Comparison of ENCODE assay signal across 33 cellular contexts in genomic region chr2:10549621-10550020, GRCh38.
"Had no signal": no experiment of that assay in that cellular context is flagged by ENCODE, and none has a peak within 500 bp of the region (broad histone marks: within the 10 kb centered on the region; RNA-seq: fewer than 3 reads in every experiment).

No MANE protein-coding gene starts in this region.

- H3K4me3 Mint-ChIP-seq: activated CD4-positive, alpha-beta T cell treated with anti-CD3 and anti-CD28 coated beads, Interleukin-2, amount 10 ng/mL, durations not matched to agents 24 days and 14 days; activated CD8-positive, alpha-beta T cell treated with anti-CD3 and anti-CD28 coated beads for 36 hours; activated naive CD4-positive, alpha-beta T cell treated with anti-CD3 and anti-CD28 coated beads, Interleukin-2, amount 50 U/mL, for 24 hours; activated naive CD8-positive, alpha-beta T cell treated with anti-CD3 and anti-CD28 coated beads, Interleukin-2, amount 10 ng/mL, durations not matched to agents 7 days and 5 days; activated T-cell treated with anti-CD3 and anti-CD28 coated beads, Interleukin-2, amount 50 U/mL, for 72 hours; activated T-helper 17 cell treated with anti-CD3 and anti-CD28 coated beads, Interleukin-2, amount 50 U/mL, for 72 hours; central memory CD8-positive, alpha-beta T cell had no signal

- H3K9me3 ChIP-seq: ascending aorta, MG63, SJCRH30 had no signal

- H3K4me1 ChIP-seq: ascending aorta had no signal

- H3K27ac ChIP-seq: ascending aorta, cardiac muscle cell, SJCRH30, SK-N-MC, WERI-Rb-1 had no signal

- H3K36me3 Mint-ChIP-seq: activated naive CD4-positive, alpha-beta T cell treated with anti-CD3 and anti-CD28 coated beads, Interleukin-2, amount 50 U/mL, for 24 hours; activated naive CD8-positive, alpha-beta T cell treated with anti-CD3 and anti-CD28 coated beads, Interleukin-2, amount 10 ng/mL, durations not matched to agents 7 days and 5 days had no signal

- DNase-seq: activated CD4-positive, alpha-beta T cell treated with anti-CD3 and anti-CD28 coated beads, Interleukin-2, amount 10 ng/mL, durations not matched to agents 24 days and 14 days; activated CD4-positive, alpha-beta T cell treated with anti-CD3 and anti-CD28 coated beads, Interleukin-2, amount 50 U/mL, for 4 hours; activated CD8-positive, alpha-beta T cell treated with anti-CD3 and anti-CD28 coated beads for 36 hours; activated effector memory CD4-positive, alpha-beta T cell treated with anti-CD3 and anti-CD28 coated beads, Interleukin-2, amount 50 U/mL, for 16 hours; activated naive CD4-positive, alpha-beta T cell treated with Interleukin-2 at 50 U/mL for 16 hours; activated naive CD8-positive, alpha-beta T cell treated with anti-CD3 and anti-CD28 coated beads, Interleukin-2, amount 10 ng/mL, durations not matched to agents 7 days and 5 days; activated T-cell treated with anti-CD3 and anti-CD28 coated beads, Interleukin-2, amount 50 U/mL, for 1 hour; activated T-cell treated with anti-CD3 and anti-CD28 coated beads, Interleukin-2, amount 50 U/mL, for 72 hours; amygdala; Kasumi-1; KG1; MG63; MV-4-11; NCI-H1092; NCI-H1436 treated with DMSO at 0.1 percent for 48 hours; NCI-H1694 treated with DMSO at 0.1 percent for 48 hours; NCI-H2029; NCI-H345; NCI-H510A; NCI-H526; NCI-H748 treated with DMSO at 0.1 percent for 48 hours; NK-92 treated with Interleukin-12 subunit alpha and Interleukin-12 subunit beta, amount 100 ng/mL, for 24 hours; OCI-M1; SHP77; SJCRH30; T1000; WERI-Rb-1 had no signal

- H3K27ac Mint-ChIP-seq: activated CD4-positive, alpha-beta T cell treated with anti-CD3 and anti-CD28 coated beads, Interleukin-2, amount 10 ng/mL, durations not matched to agents 24 days and 14 days; activated CD8-positive, alpha-beta T cell treated with anti-CD3 and anti-CD28 coated beads for 36 hours; activated naive CD4-positive, alpha-beta T cell treated with anti-CD3 and anti-CD28 coated beads, Interleukin-2, amount 50 U/mL, for 24 hours; activated naive CD8-positive, alpha-beta T cell treated with anti-CD3 and anti-CD28 coated beads, Interleukin-2, amount 10 ng/mL, durations not matched to agents 7 days and 5 days; activated T-cell treated with anti-CD3 and anti-CD28 coated beads, Interleukin-2, amount 50 U/mL, for 72 hours; activated T-helper 17 cell treated with anti-CD3 and anti-CD28 coated beads, Interleukin-2, amount 50 U/mL, for 72 hours had no signal

- H3K4me3 ChIP-seq: ascending aorta, cardiac muscle cell, MG63, SK-N-MC had no signal

- H3K9me3 Mint-ChIP-seq: activated CD4-positive, alpha-beta T cell treated with anti-CD3 and anti-CD28 coated beads, Interleukin-2, amount 10 ng/mL, durations not matched to agents 24 days and 14 days; activated CD8-positive, alpha-beta T cell treated with anti-CD3 and anti-CD28 coated beads for 36 hours; activated naive CD4-positive, alpha-beta T cell treated with anti-CD3 and anti-CD28 coated beads, Interleukin-2, amount 50 U/mL, for 24 hours; activated naive CD8-positive, alpha-beta T cell treated with anti-CD3 and anti-CD28 coated beads, Interleukin-2, amount 10 ng/mL, durations not matched to agents 7 days and 5 days; activated T-cell treated with anti-CD3 and anti-CD28 coated beads, Interleukin-2, amount 50 U/mL, for 72 hours; activated T-helper 17 cell treated with anti-CD3 and anti-CD28 coated beads, Interleukin-2, amount 50 U/mL, for 72 hours; central memory CD8-positive, alpha-beta T cell had no signal

- H3K36me3 ChIP-seq: ascending aorta, cardiac muscle cell, MG63, SJCRH30, WERI-Rb-1 had no signal

- H3K27me3 ChIP-seq: ascending aorta, cardiac muscle cell, MG63, SJCRH30 had no signal

- ATAC-seq: activated CD8-positive, alpha-beta T cell treated with anti-CD3 and anti-CD28 coated beads for 36 hours; activated T-cell treated with anti-CD3 and anti-CD28 coated beads, Interleukin-2, amount 50 U/mL, for 72 hours; activated T-helper 17 cell treated with anti-CD3 and anti-CD28 coated beads, Interleukin-2, amount 50 U/mL, for 72 hours had no signal

- H3K4me1 Mint-ChIP-seq: activated naive CD4-positive, alpha-beta T cell treated with anti-CD3 and anti-CD28 coated beads, Interleukin-2, amount 50 U/mL, for 24 hours; activated T-helper 17 cell treated with anti-CD3 and anti-CD28 coated beads, Interleukin-2, amount 50 U/mL, for 72 hours; central memory CD8-positive, alpha-beta T cell had no signal
